1 cellular context compared by ENCODE assay signal in the genomic region with DNA sequence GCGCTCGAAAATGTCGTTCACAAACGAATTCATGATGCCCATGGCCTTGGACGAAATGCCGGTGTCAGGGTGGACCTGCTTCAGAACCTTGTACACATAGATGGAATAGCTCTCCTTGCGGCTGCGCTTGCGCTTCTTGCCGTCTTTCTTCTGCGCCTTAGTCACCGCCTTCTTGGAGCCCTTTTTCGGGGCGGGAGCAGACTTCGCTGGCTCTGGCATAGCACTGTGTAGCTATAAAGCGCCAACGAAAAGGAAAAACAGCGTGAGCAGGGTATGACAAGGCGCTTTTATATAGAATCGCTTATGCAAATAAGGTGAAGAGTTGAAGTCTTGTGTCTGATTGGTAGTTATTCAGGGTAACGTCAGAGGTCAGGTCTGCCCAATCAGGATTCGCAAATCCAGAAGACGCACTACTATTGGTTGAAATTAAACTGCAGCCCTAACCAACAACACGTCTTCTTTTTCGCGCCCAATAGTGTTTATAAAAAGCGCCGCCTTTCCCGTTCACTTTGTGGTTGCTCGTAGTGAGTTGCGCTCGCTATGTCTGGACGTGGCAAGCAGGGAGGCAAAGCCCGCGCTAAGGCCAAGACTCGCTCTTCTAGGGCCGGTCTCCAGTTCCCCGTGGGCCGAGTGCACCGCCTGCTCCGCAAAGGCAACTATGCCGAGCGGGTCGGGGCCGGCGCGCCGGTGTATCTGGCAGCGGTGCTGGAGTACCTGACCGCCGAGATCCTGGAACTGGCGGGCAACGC.
TF ChIP-seq lines count a peak whose summit lies in the region.

No MANE protein-coding gene starts in this region.

TF ChIP-seq in K562, 482 proteins besides CTCF, POLR2A, EP300 and RAD21 (continued from another document and continues in another):
- no peak for TF ChIP-seq CBX2 (IDR thresholded peaks at IDR 0.05; ENCODE audit: insufficient read depth, low read length, poor library complexity, severe bottlenecking)
- TF ChIP-seq ERF (CRISPR knock-in tag; IDR thresholded peaks at IDR 0.05): peak; percentile 79; the same call in 1 of the 2 replicates
- TF ChIP-seq BDP1 (IDR thresholded peaks at IDR 0.05; ENCODE audit: insufficient read depth, insufficient read length): no peak
- TF ChIP-seq PHF20 (IDR thresholded peaks at IDR 0.05; ENCODE audit: partially characterized antibody): peak; percentile 64
- TF ChIP-seq HIVEP1 (CRISPR knock-in tag; IDR thresholded peaks at IDR 0.05): no peak
- no peak for TF ChIP-seq SP2 (IDR thresholded peaks at IDR 0.05; ENCODE audit: extremely low read depth, low read depth, low read length, poor library complexity, severe bottlenecking)
- TF ChIP-seq CBX1 (IDR thresholded peaks at IDR 0.05; ENCODE audit: low read depth): peak; percentile 99; the same call in 1 of the 2 replicates
- TF ChIP-seq ZNF140 (CRISPR knock-in tag; IDR thresholded peaks at IDR 0.05): no peak
- no peak for TF ChIP-seq NR1H2 (CRISPR knock-in tag; IDR thresholded peaks at IDR 0.05)
- TF ChIP-seq DACH1 (IDR thresholded peaks at IDR 0.05; ENCODE audit: partially characterized antibody): no peak
- TF ChIP-seq RFX1 (IDR thresholded peaks at IDR 0.05): no peak
- peak; percentile 100 for TF ChIP-seq FOS (IDR thresholded peaks at IDR 0.05; ENCODE audit: extremely low read depth, insufficient read length)
- no peak for TF ChIP-seq ETS2 (tag; IDR thresholded peaks at IDR 0.05; ENCODE audit: borderline replicate concordance, poor library complexity, severe bottlenecking)
- TF ChIP-seq, protein P1, sequence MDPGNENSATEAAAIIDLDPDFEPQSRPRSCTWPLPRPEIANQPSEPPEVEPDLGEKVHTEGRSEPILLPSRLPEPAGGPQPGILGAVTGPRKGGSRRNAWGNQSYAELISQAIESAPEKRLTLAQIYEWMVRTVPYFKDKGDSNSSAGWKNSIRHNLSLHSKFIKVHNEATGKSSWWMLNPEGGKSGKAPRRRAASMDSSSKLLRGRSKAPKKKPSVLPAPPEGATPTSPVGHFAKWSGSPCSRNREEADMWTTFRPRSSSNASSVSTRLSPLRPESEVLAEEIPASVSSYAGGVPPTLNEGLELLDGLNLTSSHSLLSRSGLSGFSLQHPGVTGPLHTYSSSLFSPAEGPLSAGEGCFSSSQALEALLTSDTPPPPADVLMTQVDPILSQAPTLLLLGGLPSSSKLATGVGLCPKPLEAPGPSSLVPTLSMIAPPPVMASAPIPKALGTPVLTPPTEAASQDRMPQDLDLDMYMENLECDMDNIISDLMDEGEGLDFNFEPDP (CRISPR knock-in tag; IDR thresholded peaks at IDR 0.05): peak; percentile 30; the same call in 1 of the 2 replicates
- TF ChIP-seq, protein P2, sequence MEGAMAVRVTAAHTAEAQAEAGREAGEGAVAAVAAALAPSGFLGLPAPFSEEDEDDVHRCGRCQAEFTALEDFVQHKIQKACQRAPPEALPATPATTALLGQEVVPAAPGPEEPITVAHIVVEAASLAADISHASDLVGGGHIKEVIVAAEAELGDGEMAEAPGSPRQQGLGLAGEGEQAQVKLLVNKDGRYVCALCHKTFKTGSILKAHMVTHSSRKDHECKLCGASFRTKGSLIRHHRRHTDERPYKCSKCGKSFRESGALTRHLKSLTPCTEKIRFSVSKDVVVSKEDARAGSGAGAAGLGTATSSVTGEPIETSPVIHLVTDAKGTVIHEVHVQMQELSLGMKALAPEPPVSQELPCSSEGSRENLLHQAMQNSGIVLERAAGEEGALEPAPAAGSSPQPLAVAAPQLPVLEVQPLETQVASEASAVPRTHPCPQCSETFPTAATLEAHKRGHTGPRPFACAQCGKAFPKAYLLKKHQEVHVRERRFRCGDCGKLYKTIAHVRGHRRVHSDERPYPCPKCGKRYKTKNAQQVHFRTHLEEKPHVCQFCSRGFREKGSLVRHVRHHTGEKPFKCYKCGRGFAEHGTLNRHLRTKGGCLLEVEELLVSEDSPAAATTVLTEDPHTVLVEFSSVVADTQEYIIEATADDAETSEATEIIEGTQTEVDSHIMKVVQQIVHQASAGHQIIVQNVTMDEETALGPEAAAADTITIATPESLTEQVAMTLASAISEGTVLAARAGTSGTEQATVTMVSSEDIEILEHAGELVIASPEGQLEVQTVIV (CRISPR knock-in tag; IDR thresholded peaks at IDR 0.05; ENCODE audit: borderline replicate concordance): no peak
- TF ChIP-seq, protein P3, sequence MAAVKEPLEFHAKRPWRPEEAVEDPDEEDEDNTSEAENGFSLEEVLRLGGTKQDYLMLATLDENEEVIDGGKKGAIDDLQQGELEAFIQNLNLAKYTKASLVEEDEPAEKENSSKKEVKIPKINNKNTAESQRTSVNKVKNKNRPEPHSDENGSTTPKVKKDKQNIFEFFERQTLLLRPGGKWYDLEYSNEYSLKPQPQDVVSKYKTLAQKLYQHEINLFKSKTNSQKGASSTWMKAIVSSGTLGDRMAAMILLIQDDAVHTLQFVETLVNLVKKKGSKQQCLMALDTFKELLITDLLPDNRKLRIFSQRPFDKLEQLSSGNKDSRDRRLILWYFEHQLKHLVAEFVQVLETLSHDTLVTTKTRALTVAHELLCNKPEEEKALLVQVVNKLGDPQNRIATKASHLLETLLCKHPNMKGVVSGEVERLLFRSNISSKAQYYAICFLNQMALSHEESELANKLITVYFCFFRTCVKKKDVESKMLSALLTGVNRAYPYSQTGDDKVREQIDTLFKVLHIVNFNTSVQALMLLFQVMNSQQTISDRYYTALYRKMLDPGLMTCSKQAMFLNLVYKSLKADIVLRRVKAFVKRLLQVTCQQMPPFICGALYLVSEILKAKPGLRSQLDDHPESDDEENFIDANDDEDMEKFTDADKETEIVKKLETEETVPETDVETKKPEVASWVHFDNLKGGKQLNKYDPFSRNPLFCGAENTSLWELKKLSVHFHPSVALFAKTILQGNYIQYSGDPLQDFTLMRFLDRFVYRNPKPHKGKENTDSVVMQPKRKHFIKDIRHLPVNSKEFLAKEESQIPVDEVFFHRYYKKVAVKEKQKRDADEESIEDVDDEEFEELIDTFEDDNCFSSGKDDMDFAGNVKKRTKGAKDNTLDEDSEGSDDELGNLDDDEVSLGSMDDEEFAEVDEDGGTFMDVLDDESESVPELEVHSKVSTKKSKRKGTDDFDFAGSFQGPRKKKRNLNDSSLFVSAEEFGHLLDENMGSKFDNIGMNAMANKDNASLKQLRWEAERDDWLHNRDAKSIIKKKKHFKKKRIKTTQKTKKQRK (IDR thresholded peaks at IDR 0.05; ENCODE audit: borderline replicate concordance, low read depth, low read length): no peak
- peak; percentile 89; the same call in 1 of the 2 replicates for TF ChIP-seq HEY1 (CRISPR knock-in tag; IDR thresholded peaks at IDR 0.05; ENCODE audit: borderline replicate concordance)
- peak; percentile 55; the same call in 1 of the 2 replicates for TF ChIP-seq RFX7 (CRISPR knock-in tag; IDR thresholded peaks at IDR 0.05)
- TF ChIP-seq ZNF41 (CRISPR knock-in tag; conservative IDR thresholded peaks at IDR 0.05): 0 out of 2 replicates have a peak, but pooled peaks have one; percentile 38
- no peak for TF ChIP-seq HLTF (IDR thresholded peaks at IDR 0.05)
- no peak for TF ChIP-seq CREBBP (IDR thresholded peaks at IDR 0.05; ENCODE audit: low read depth, low read length)
- TF ChIP-seq MTA1 (IDR thresholded peaks at IDR 0.05; ENCODE audit: borderline replicate concordance): peak; percentile 78
- peak; percentile 79; the same call in 1 of the 2 replicates for TF ChIP-seq ZNF668 (CRISPR knock-in tag; IDR thresholded peaks at IDR 0.05)
- no peak for TF ChIP-seq MTA2 (IDR thresholded peaks at IDR 0.05; ENCODE audit: low read depth)
- TF ChIP-seq MED1 (CRISPR knock-in tag; IDR thresholded peaks at IDR 0.05; ENCODE audit: borderline replicate concordance): peak; percentile 99
- TF ChIP-seq NFATC3 (IDR thresholded peaks at IDR 0.05): no peak
- peak; percentile 25 for TF ChIP-seq SIRT6 (IDR thresholded peaks at IDR 0.05; ENCODE audit: low read depth, low read length)
- TF ChIP-seq, protein P4, sequence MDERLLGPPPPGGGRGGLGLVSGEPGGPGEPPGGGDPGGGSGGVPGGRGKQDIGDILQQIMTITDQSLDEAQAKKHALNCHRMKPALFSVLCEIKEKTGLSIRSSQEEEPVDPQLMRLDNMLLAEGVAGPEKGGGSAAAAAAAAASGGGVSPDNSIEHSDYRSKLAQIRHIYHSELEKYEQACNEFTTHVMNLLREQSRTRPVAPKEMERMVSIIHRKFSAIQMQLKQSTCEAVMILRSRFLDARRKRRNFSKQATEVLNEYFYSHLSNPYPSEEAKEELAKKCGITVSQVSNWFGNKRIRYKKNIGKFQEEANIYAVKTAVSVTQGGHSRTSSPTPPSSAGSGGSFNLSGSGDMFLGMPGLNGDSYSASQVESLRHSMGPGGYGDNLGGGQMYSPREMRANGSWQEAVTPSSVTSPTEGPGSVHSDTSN (CRISPR knock-in tag; IDR thresholded peaks at IDR 0.05; ENCODE audit: low read depth): peak; percentile 7; the same call in 1 of the 2 replicates
- TF ChIP-seq, protein P4 (tag; conservative IDR thresholded peaks at IDR 0.05; ENCODE audit: low read depth): no peak
- peak; percentile 53; the same call in 1 of the 2 replicates for TF ChIP-seq ZNF707 (CRISPR knock-in tag; conservative IDR thresholded peaks at IDR 0.05)
- TF ChIP-seq MTF1 (CRISPR knock-in tag; IDR thresholded peaks at IDR 0.05; ENCODE audit: borderline replicate concordance): no peak
- TF ChIP-seq HDGF (IDR thresholded peaks at IDR 0.05): no peak
- TF ChIP-seq FOXK1 (CRISPR knock-in tag; IDR thresholded peaks at IDR 0.05; ENCODE audit: borderline replicate concordance): peak; percentile 97
- TF ChIP-seq PTRF (tag; IDR thresholded peaks at IDR 0.05): no peak
- TF ChIP-seq, protein P5, sequence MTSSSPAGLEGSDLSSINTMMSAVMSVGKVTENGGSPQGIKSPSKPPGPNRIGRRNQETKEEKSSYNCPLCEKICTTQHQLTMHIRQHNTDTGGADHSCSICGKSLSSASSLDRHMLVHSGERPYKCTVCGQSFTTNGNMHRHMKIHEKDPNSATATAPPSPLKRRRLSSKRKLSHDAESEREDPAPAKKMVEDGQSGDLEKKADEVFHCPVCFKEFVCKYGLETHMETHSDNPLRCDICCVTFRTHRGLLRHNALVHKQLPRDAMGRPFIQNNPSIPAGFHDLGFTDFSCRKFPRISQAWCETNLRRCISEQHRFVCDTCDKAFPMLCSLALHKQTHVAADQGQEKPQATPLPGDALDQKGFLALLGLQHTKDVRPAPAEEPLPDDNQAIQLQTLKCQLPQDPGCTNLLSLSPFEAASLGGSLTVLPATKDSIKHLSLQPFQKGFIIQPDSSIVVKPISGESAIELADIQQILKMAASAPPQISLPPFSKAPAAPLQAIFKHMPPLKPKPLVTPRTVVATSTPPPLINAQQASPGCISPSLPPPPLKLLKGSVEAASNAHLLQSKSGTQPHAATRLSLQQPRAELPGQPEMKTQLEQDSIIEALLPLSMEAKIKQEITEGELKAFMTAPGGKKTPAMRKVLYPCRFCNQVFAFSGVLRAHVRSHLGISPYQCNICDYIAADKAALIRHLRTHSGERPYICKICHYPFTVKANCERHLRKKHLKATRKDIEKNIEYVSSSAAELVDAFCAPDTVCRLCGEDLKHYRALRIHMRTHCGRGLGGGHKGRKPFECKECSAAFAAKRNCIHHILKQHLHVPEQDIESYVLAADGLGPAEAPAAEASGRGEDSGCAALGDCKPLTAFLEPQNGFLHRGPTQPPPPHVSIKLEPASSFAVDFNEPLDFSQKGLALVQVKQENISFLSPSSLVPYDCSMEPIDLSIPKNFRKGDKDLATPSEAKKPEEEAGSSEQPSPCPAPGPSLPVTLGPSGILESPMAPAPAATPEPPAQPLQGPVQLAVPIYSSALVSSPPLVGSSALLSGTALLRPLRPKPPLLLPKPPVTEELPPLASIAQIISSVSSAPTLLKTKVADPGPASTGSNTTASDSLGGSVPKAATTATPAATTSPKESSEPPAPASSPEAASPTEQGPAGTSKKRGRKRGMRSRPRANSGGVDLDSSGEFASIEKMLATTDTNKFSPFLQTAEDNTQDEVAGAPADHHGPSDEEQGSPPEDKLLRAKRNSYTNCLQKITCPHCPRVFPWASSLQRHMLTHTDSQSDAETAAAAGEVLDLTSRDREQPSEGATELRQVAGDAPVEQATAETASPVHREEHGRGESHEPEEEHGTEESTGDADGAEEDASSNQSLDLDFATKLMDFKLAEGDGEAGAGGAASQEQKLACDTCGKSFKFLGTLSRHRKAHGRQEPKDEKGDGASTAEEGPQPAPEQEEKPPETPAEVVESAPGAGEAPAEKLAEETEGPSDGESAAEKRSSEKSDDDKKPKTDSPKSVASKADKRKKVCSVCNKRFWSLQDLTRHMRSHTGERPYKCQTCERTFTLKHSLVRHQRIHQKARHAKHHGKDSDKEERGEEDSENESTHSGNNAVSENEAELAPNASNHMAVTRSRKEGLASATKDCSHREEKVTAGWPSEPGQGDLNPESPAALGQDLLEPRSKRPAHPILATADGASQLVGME (CRISPR knock-in tag; IDR thresholded peaks at IDR 0.05): peak; percentile 85; the same call in 1 of the 2 replicates
- peak; percentile 94 for TF ChIP-seq CBFB (CRISPR knock-in tag; IDR thresholded peaks at IDR 0.05)
- peak; percentile 57 for TF ChIP-seq DMBX1 (CRISPR knock-in tag; IDR thresholded peaks at IDR 0.05; ENCODE audit: borderline replicate concordance)
- peak; percentile 74 for TF ChIP-seq CHD2 (IDR thresholded peaks at IDR 0.05; ENCODE audit: low read depth, low read length)
- TF ChIP-seq DIDO1 (tag; IDR thresholded peaks at IDR 0.05; ENCODE audit: low read depth): no peak
- TF ChIP-seq KLF10 (CRISPR knock-in tag; IDR thresholded peaks at IDR 0.05): no peak
